ENCODE assay signal across 16 cellular contexts in genomic region chr6:154526997-154527396, GRCh38.
"Had no signal": no experiment of that assay in that cellular context is flagged by ENCODE, and none has a peak within 500 bp of the region (broad histone marks: within the 10 kb centered on the region; RNA-seq: fewer than 3 reads in every experiment).

No MANE protein-coding gene starts in this region.

- H3K9me3 ChIP-seq: heart left ventricle, left lung, lower lobe of right lung, neutrophil, sigmoid colon, stomach had no signal

- H3K27me3 ChIP-seq: heart left ventricle, left lung, neutrophil, sigmoid colon, stomach had no signal

- H3K27ac ChIP-seq: coronary artery, heart left ventricle, left lung, lower lobe of right lung, neutrophil, sigmoid colon, skin epidermis, stomach had no signal

- ATAC-seq: esophagus mucosa, heart left ventricle, left lung, lower lobe of right lung had no signal

- H3K4me1 ChIP-seq: heart left ventricle, left lung, lower lobe of right lung, sigmoid colon, stomach had no signal

- DNase-seq: effector memory CD4-positive, alpha-beta T cell; heart left ventricle; hippocampal formation; left lung; lower lobe of right lung; posterior cingulate gyrus; sigmoid colon; stimulated activated CD4-positive, alpha-beta T cell treated with anti-CD3 and anti-CD28 coated beads, Interleukin-12 subunit alpha, Interleukin-12 subunit beta, amount 100 ng/mL, for 4 hours; stimulated activated naive CD4-positive, alpha-beta T cell; stomach; substantia nigra; trophoblast cell had no signal

- H3K4me3 ChIP-seq: coronary artery, heart left ventricle, left lung, lower lobe of right lung, sigmoid colon, skin epidermis, stomach had no signal

- H3K36me3 ChIP-seq: heart left ventricle, left lung, lower lobe of right lung, neutrophil, sigmoid colon, stomach had no signal
